In genomic region chr19:8680676-8681344, GRCh38 we compare ENCODE assay signal across 30 cellular contexts. TPM values are rescaled to one million over a fixed set of nuclear protein-coding genes. Genes with fewer than 3 reads are reported as not detected.
DNase-seq lines count a peak whose midpoint lies in the region; ATAC-seq lines count a peak whose summit lies in the region.
"Had no signal": no experiment of that assay in that cellular context is flagged by ENCODE, and none has a peak within 500 bp of the region (broad histone marks: within the 10 kb centered on the region; RNA-seq: fewer than 3 reads in every experiment).

No MANE protein-coding gene starts in this region.

- peak overlapping the region in 10 of 11 experiments; percentile 48 to 79 (median 66); a peak in 20 of 22 replicates for H3K4me2 ChIP-seq in BLaER1 treated with 17β-estradiol and CSF1 and Interleukin-3, amounts not matched to agents 10 nM and 100 nM
- H3K4me2 ChIP-seq: A549, PC-9 had no signal

- H4K20me1 ChIP-seq in BLaER1 treated with 17β-estradiol and CSF1 and Interleukin-3, amounts not matched to agents 10 nM and 100 nM, result no peaks in the 10 kb centered on the region

- no peak overlapping the region for H3K4me3 ChIP-seq in BLaER1 treated with 17β-estradiol and CSF1 and Interleukin-3, amounts not matched to agents 10 nM and 100 nM
- H3K4me3 ChIP-seq: A549, GM12878, PC-9, SJCRH30 had no signal

- H3K4me1 Mint-ChIP-seq in activated CD4-positive, alpha-beta T cell treated with anti-CD3 and anti-CD28 coated beads, Interleukin-2, amount 10 ng/mL, durations not matched to agents 7 days and 5 days, result peaks cover 31% of the 10 kb centered on the region
- H3K4me1 Mint-ChIP-seq in immature natural killer cell, result peaks cover 46 to 75% of the 10 kb centered on the region in 2 donors

- peak overlapping the region; percentile 5 for H3K27ac Mint-ChIP-seq in activated CD4-positive, alpha-beta T cell treated with anti-CD3 and anti-CD28 coated beads, Interleukin-2, amount 10 ng/mL, durations not matched to agents 7 days and 5 days
- H3K27ac Mint-ChIP-seq in immature natural killer cell, result peak overlapping the region in 4 of 6 donors; percentile 9 to 66 (median 26)
- H3K27ac Mint-ChIP-seq: CD8-positive, alpha-beta T cell had no signal

- CTCF ChIA-PET in activated CD4-positive, alpha-beta T cell treated with anti-CD3 and anti-CD28 coated beads, Interleukin-2, amount 10 ng/mL, durations not matched to agents 7 days and 5 days (lab: Charles Lee), result no interaction called here

- no peak overlapping the region for H3K4me3 Mint-ChIP-seq in activated CD4-positive, alpha-beta T cell treated with anti-CD3 and anti-CD28 coated beads, Interleukin-2, amount 10 ng/mL, durations not matched to agents 7 days and 5 days
- H3K4me3 Mint-ChIP-seq in immature natural killer cell, result peak overlapping the region in 3 of 5 donors; percentile 27 to 60 (median 58)
- H3K4me3 Mint-ChIP-seq: CD8-positive, alpha-beta T cell; IgD-negative memory B cell had no signal

- H3K27me3 Mint-ChIP-seq in activated CD4-positive, alpha-beta T cell treated with anti-CD3 and anti-CD28 coated beads, Interleukin-2, amount 10 ng/mL, durations not matched to agents 7 days and 5 days, result peaks cover 10% of the 10 kb centered on the region
- H3K27me3 Mint-ChIP-seq in immature natural killer cell (ENCODE audit: low read depth in 3 of 3), result peaks cover 0 to 11% (median 2%) of the 10 kb centered on the region in 3 donors

- ATAC-seq in HG03095 (IDR thresholded peaks at IDR 0.05; ENCODE audit: unreplicated experiment), result no peak
- ATAC-seq: A549; CD8-positive, alpha-beta T cell; GM12878; Right ventricle myocardium inferior; SK-N-SH treated with all-trans-retinoic acid at 6 μM for 48 hours had no signal

- H3K9me3 ChIP-seq in BLaER1 treated with 17β-estradiol and CSF1 and Interleukin-3, amounts not matched to agents 10 nM and 100 nM (replicated peaks in 1 of 11), result peaks cover 0 to 18% (median 0%) of the 10 kb centered on the region in 11 experiments; a peak in 4 of 22 replicates
- H3K9me3 ChIP-seq: Caco-2, SJCRH30 had no signal

- H3K4me1 ChIP-seq in BLaER1 treated with 17β-estradiol and CSF1 and Interleukin-3, amounts not matched to agents 10 nM and 100 nM, result peaks cover 12 to 54% (median 28%) of the 10 kb centered on the region in 10 experiments
- H3K4me1 ChIP-seq: A549, Caco-2, SJCRH30 had no signal

- POLR2A ChIA-PET in activated CD4-positive, alpha-beta T cell treated with anti-CD3 and anti-CD28 coated beads, Interleukin-2, amount 10 ng/mL, durations not matched to agents 7 days and 5 days (lab: Charles Lee), result no interaction called here

- no peaks in the 10 kb centered on the region for H3K36me3 ChIP-seq in BLaER1 treated with 17β-estradiol and CSF1 and Interleukin-3, amounts not matched to agents 10 nM and 100 nM
- H3K36me3 ChIP-seq: SJCRH30 had no signal

- peak overlapping the region in 9 of 11 experiments; percentile 6 to 66 (median 44); a peak in 11 of 22 replicates for H3K27ac ChIP-seq in BLaER1 treated with 17β-estradiol and CSF1 and Interleukin-3, amounts not matched to agents 10 nM and 100 nM
- H3K27ac ChIP-seq: A549, HL-60, PC-9, SJCRH30 had no signal

- peak overlapping the region in 1 of 11 experiments; percentile 14; a peak in 1 of 22 replicates for H3K9ac ChIP-seq in BLaER1 treated with 17β-estradiol and CSF1 and Interleukin-3, amounts not matched to agents 10 nM and 100 nM

- peaks cover 1% of the 10 kb centered on the region for H3K36me3 Mint-ChIP-seq in activated CD4-positive, alpha-beta T cell treated with anti-CD3 and anti-CD28 coated beads, Interleukin-2, amount 10 ng/mL, durations not matched to agents 7 days and 5 days (ENCODE audit: low read depth)
- H3K36me3 Mint-ChIP-seq in immature natural killer cell, result peaks cover 10 to 25% (median 21%) of the 10 kb centered on the region in 3 donors
- H3K36me3 Mint-ChIP-seq: CD8-positive, alpha-beta T cell had no signal

- no peak for DNase-seq in activated CD4-positive, alpha-beta T cell treated with anti-CD3 and anti-CD28 coated beads, Interleukin-2, amount 10 ng/mL, durations not matched to agents 7 days and 5 days
- DNase-seq in activated CD4-positive, alpha-beta T cell treated with anti-CD3 and anti-CD28 coated beads for 4 hours, result no peak
- DNase-seq in Daoy (ENCODE audit: low read depth) (peak; percentile 28), immature natural killer cell (no peak), hepatic stellate cell (ENCODE audit: low spot score) (no peak)
- DNase-seq: AML-193; C1 segment of cervical spinal cord; Caco-2; CD8-positive, alpha-beta T cell; EL; GDM1; HCEC 1CT; Karpas-422; NCI-H1105 treated with DMSO at 0.1 percent for 48 hours; NCI-H2029; NCI-H446; NCI-H524 treated with DMSO at 0.1 percent for 48 hours; NCI-H774; PC-9; SJCRH30 had no signal

- no peaks in the 10 kb centered on the region for H3K27me3 ChIP-seq in BLaER1 treated with 17β-estradiol and CSF1 and Interleukin-3, amounts not matched to agents 10 nM and 100 nM
- H3K27me3 ChIP-seq: SJCRH30 had no signal

- peaks cover 18% of the 10 kb centered on the region for H3K9me3 Mint-ChIP-seq in activated CD4-positive, alpha-beta T cell treated with anti-CD3 and anti-CD28 coated beads, Interleukin-2, amount 10 ng/mL, durations not matched to agents 7 days and 5 days
- H3K9me3 Mint-ChIP-seq in immature natural killer cell, result peaks cover 0 to 2% (median 0%) of the 10 kb centered on the region in 6 donors
- H3K9me3 Mint-ChIP-seq: CD8-positive, alpha-beta T cell had no signal

RNA-seq across cellular contexts. Expression of gene ACTL9, which starts 17.8 kb away (rescaled TPM):
- not detected for total RNA-seq in activated CD4-positive, alpha-beta T cell treated with anti-CD3 and anti-CD28 coated beads, Interleukin-2, amount 10 ng/mL, durations not matched to agents 7 days and 5 days
- total RNA-seq in Daoy (2014; rRNA removed; shearing (Covaris generic)), result not detected in 2 replicates
- not detected for polyA plus RNA-seq in immature natural killer cell
- total RNA-seq: Caco-2; CD8-positive, alpha-beta T cell; GM12878; H1; PC-9; Right ventricle myocardium inferior; RPMI7951; SJCRH30 had no signal
- polyA plus RNA-seq: A549, GM12878, H1, IgD-negative memory B cell had no signal

RNA-seq across cellular contexts. Expression of gene OR2Z1, which starts 40.6 kb away (rescaled TPM):
- not detected for total RNA-seq in activated CD4-positive, alpha-beta T cell treated with anti-CD3 and anti-CD28 coated beads, Interleukin-2, amount 10 ng/mL, durations not matched to agents 7 days and 5 days
- total RNA-seq in Daoy (2014; rRNA removed; shearing (Covaris generic)), result not detected in 2 replicates
- not detected for polyA plus RNA-seq in immature natural killer cell
- total RNA-seq: Caco-2; CD8-positive, alpha-beta T cell; GM12878; H1; PC-9; Right ventricle myocardium inferior; RPMI7951; SJCRH30 had no signal
- polyA plus RNA-seq: A549, GM12878, H1, IgD-negative memory B cell had no signal

RNA-seq across cellular contexts. Expression of gene NFILZ, which starts 50.4 kb away (rescaled TPM):
- not detected for total RNA-seq in activated CD4-positive, alpha-beta T cell treated with anti-CD3 and anti-CD28 coated beads, Interleukin-2, amount 10 ng/mL, durations not matched to agents 7 days and 5 days
- total RNA-seq in Daoy (2014; rRNA removed; shearing (Covaris generic)), result not detected in 2 replicates
- not detected for polyA plus RNA-seq in immature natural killer cell
- total RNA-seq: Caco-2; CD8-positive, alpha-beta T cell; GM12878; H1; PC-9; Right ventricle myocardium inferior; RPMI7951; SJCRH30 had no signal
- polyA plus RNA-seq: A549, GM12878, H1, IgD-negative memory B cell had no signal
